In genomic region chr9:126947529-126947928, GRCh38 we compare ENCODE assay signal across 2 cellular contexts.
TF ChIP-seq lines count a peak whose summit lies in the region.

No MANE protein-coding gene starts in this region.

TF ChIP-seq in HepG2, 621 proteins besides CTCF, POLR2A, EP300 and RAD21:
- no peak for TF ChIP-seq NFRKB (IDR thresholded peaks at IDR 0.05)
- TF ChIP-seq ZNF383 (CRISPR knock-in tag; IDR thresholded peaks at IDR 0.05; ENCODE audit: borderline replicate concordance), result no peak
- TF ChIP-seq KIAA2018 (CRISPR knock-in tag; IDR thresholded peaks at IDR 0.05; ENCODE audit: borderline replicate concordance), result no peak
- TF ChIP-seq TOE1 (CRISPR knock-in tag; IDR thresholded peaks at IDR 0.05), result no peak

TF ChIP-seq in K562, 482 proteins besides CTCF, POLR2A, EP300 and RAD21:
- TF ChIP-seq ZNF511 (CRISPR knock-in tag; IDR thresholded peaks at IDR 0.05) (no peak), ZZZ3 (IDR thresholded peaks at IDR 0.05) (no peak), NFIX (CRISPR knock-in tag; IDR thresholded peaks at IDR 0.05; ENCODE audit: low read depth) (no peak), ZNF436 (CRISPR knock-in tag; IDR thresholded peaks at IDR 0.05) (no peak), ZNF217 (CRISPR knock-in tag; IDR thresholded peaks at IDR 0.05) (no peak), MLX (CRISPR knock-in tag; conservative IDR thresholded peaks at IDR 0.05) (no peak), HNRNPLL (IDR thresholded peaks at IDR 0.05; ENCODE audit: low read depth, low read length, poor library complexity, severe bottlenecking) (no peak), FUS (optimal IDR thresholded peaks at IDR 0.05; ENCODE audit: low read depth, low read length) (no peak), COPS2 (conservative IDR thresholded peaks at IDR 0.05) (no peak), ZNF324 (CRISPR knock-in tag; IDR thresholded peaks at IDR 0.05) (no peak), KAT7 (CRISPR knock-in tag; IDR thresholded peaks at IDR 0.05; ENCODE audit: borderline replicate concordance) (no peak), EP400 (IDR thresholded peaks at IDR 0.05) (no peak), CAMTA2 (CRISPR knock-in tag; conservative IDR thresholded peaks at IDR 0.05) (no peak)
- TF ChIP-seq, protein P1, sequence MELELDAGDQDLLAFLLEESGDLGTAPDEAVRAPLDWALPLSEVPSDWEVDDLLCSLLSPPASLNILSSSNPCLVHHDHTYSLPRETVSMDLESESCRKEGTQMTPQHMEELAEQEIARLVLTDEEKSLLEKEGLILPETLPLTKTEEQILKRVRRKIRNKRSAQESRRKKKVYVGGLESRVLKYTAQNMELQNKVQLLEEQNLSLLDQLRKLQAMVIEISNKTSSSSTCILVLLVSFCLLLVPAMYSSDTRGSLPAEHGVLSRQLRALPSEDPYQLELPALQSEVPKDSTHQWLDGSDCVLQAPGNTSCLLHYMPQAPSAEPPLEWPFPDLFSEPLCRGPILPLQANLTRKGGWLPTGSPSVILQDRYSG (tag; conservative IDR thresholded peaks at IDR 0.05; ENCODE audit: low read depth), result no peak
- TF ChIP-seq, protein P2, sequence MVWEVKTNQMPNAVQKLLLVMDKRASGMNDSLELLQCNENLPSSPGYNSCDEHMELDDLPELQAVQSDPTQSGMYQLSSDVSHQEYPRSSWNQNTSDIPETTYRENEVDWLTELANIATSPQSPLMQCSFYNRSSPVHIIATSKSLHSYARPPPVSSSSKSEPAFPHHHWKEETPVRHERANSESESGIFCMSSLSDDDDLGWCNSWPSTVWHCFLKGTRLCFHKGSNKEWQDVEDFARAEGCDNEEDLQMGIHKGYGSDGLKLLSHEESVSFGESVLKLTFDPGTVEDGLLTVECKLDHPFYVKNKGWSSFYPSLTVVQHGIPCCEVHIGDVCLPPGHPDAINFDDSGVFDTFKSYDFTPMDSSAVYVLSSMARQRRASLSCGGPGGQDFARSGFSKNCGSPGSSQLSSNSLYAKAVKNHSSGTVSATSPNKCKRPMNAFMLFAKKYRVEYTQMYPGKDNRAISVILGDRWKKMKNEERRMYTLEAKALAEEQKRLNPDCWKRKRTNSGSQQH (CRISPR knock-in tag; IDR thresholded peaks at IDR 0.05), result no peak
TF ChIP-seq in K562: peak in this region for 0.
